12 cellular contexts compared by ENCODE assay signal in genomic region chr7:41189866-41190265, GRCh38.
A peak's percentile ranks its signal among the peaks of the same experiment; 100 is the strongest.
DNase-seq lines count a peak whose midpoint lies in the region; ATAC-seq and TF ChIP-seq lines count a peak whose summit lies in the region.
"Had no signal": no experiment of that assay in that cellular context is flagged by ENCODE, and none has a peak within 500 bp of the region (broad histone marks: within the 10 kb centered on the region; RNA-seq: fewer than 3 reads in every experiment).

No MANE protein-coding gene starts in this region.

- no peak for TF ChIP-seq EP300 in sigmoid colon (IDR thresholded peaks at IDR 0.05)

- TF ChIP-seq CTCF in sigmoid colon (IDR thresholded peaks at IDR 0.05): no peak

- TF ChIP-seq POLR2A in sigmoid colon (IDR thresholded peaks at IDR 0.05): no peak

- no peak overlapping the region for H3K27ac ChIP-seq in sigmoid colon

- H3K9me3 ChIP-seq in sigmoid colon: no peaks in the 10 kb centered on the region
- H3K9me3 ChIP-seq: tibial artery had no signal

- 69 to 77% methylated on average over 2 of the region's 2 CpGs for WGBS in sigmoid colon, 2 donors

- in situ Hi-C loops in ACHN (cut with HindIII; ENCODE audit: low pct_ligation_motif_present, low pct_unique_long_range_greater_than_20kb, low sequenced_read_pairs): no loop called here

- intact Hi-C loops in sigmoid colon (cut with DNase I): no loop called here

- peak; percentile 33 for DNase-seq in ACHN
- peak; percentile 97 for DNase-seq in HS-5 (ENCODE audit: low read depth)
- peak; percentile 97 for DNase-seq in amniotic epithelial cell (ENCODE audit: low read depth)
- peak; percentile 98 for DNase-seq in iris pigment epithelial cell (ENCODE audit: low read depth)
- DNase-seq in activated T-cell treated with anti-CD3 and anti-CD28 coated beads, Interleukin-2, amount 50 U/mL, for 48 hours: no peak
- DNase-seq in sigmoid colon: no peak
- DNase-seq: C1 segment of cervical spinal cord; effector memory CD4-positive, alpha-beta T cell; T-helper 1 cell; tibial artery had no signal

- H3K4me1 ChIP-seq in sigmoid colon: peaks cover 0 to 7% (median 0%) of the 10 kb centered on the region in 4 donors

- ATAC-seq in HG03460 (IDR thresholded peaks at IDR 0.05; ENCODE audit: unreplicated experiment) (no peak), HG03457 (IDR thresholded peaks at IDR 0.05; ENCODE audit: unreplicated experiment) (no peak)

- no peaks in the 10 kb centered on the region for H3K27me3 ChIP-seq in sigmoid colon
- H3K27me3 ChIP-seq: tibial artery had no signal

- no peak overlapping the region for H3K4me3 ChIP-seq in sigmoid colon
- H3K4me3 ChIP-seq: tibial artery had no signal

- no peaks in the 10 kb centered on the region for H3K36me3 ChIP-seq in sigmoid colon
- H3K36me3 ChIP-seq: tibial artery had no signal

Comparison
In these comparisons a context has a peak if more than half of its experiments do, and no peak if none do; other contexts are left out.
1. DNase-seq: peak in ACHN (single experiment), HS-5 (single experiment), amniotic epithelial cell (single experiment) and iris pigment epithelial cell (single experiment); none in activated T-cell treated with anti-CD3 and anti-CD28 coated beads, Interleukin-2, amount 50 U/mL, for 48 hours (0 of 2) and sigmoid colon (single experiment).